In genomic region chr18:44803019-44803650, GRCh38 we compare ENCODE assay signal across 8 cellular contexts.
DNase-seq lines count a peak whose midpoint lies in the region; ATAC-seq and TF ChIP-seq lines count a peak whose summit lies in the region.

No MANE protein-coding gene starts in this region.

- H3K9ac ChIP-seq in SK-N-SH: no peak overlapping the region
- H3K9ac ChIP-seq in smooth muscle cell (ENCODE audit: low read depth): peak overlapping the region; percentile 85

- H4K20me1 ChIP-seq in SK-N-SH (ENCODE audit: insufficient read depth): no peaks in the 10 kb centered on the region
- no peaks in the 10 kb centered on the region for H4K20me1 ChIP-seq in smooth muscle cell (ENCODE audit: low read depth)

- H3K27ac ChIP-seq in SK-N-SH (ENCODE audit: low read depth in 2 of 2, low read length in 1 of 2) (peak overlapping the region in 1 of 2 experiments; percentile 17; a peak in 1 of 4 replicates), right cardiac atrium (ENCODE audit: low read length) (peak overlapping the region; percentile 48), smooth muscle cell (ENCODE audit: low read depth) (peak overlapping the region; percentile 95)

- no peaks in the 10 kb centered on the region for H3F3A ChIP-seq in SK-N-SH (replicated peaks; ENCODE audit: insufficient read depth)
- H3F3A ChIP-seq in smooth muscle cell (ENCODE audit: low read depth): no peaks in the 10 kb centered on the region

- peaks cover 0 to 4% of the 10 kb centered on the region in 2 experiments for H3K36me3 ChIP-seq in SK-N-SH (replicated peaks in 1 of 2; ENCODE audit: control insufficient read depth in 1 of 2, insufficient read depth in 2 of 2, low read length in 1 of 2)
- H3K36me3 ChIP-seq in smooth muscle cell (ENCODE audit: low read depth): no peaks in the 10 kb centered on the region

- H3K4me3 ChIP-seq in SK-N-SH (ENCODE audit: low read depth in 2 of 2, low read length in 1 of 2) (no peak overlapping the region), right cardiac atrium (ENCODE audit: low read length) (no peak overlapping the region), smooth muscle cell (peak overlapping the region; percentile 23)

- TF ChIP-seq CTCF in SK-N-SH (IDR thresholded peaks at IDR 0.05) (no peak), smooth muscle cell (IDR thresholded peaks at IDR 0.05; ENCODE audit: borderline replicate concordance, insufficient read depth, poor library complexity, severe bottlenecking) (no peak), GM10248 (IDR thresholded peaks at IDR 0.05; ENCODE audit: control extremely low read depth, extremely low read depth, low read depth, missing control alignments) (no peak)

- no peaks in the 10 kb centered on the region for H3K9me3 ChIP-seq in SK-N-SH
- no peaks in the 10 kb centered on the region for H3K9me3 ChIP-seq in right cardiac atrium (ENCODE audit: control insufficient read depth, low read length)
- H3K9me3 ChIP-seq in smooth muscle cell (replicated peaks; ENCODE audit: low read depth): no peaks in the 10 kb centered on the region

- no peak overlapping the region for H2AFZ ChIP-seq in SK-N-SH (ENCODE audit: low read depth)
- no peak overlapping the region for H2AFZ ChIP-seq in smooth muscle cell (ENCODE audit: low read depth)

- TF ChIP-seq RAD21 in SK-N-SH (IDR thresholded peaks at IDR 0.05; ENCODE audit: low read length): no peak

- H3K79me2 ChIP-seq in SK-N-SH (ENCODE audit: insufficient read depth) (no peaks in the 10 kb centered on the region), smooth muscle cell (ENCODE audit: low read depth) (peaks cover 15% of the 10 kb centered on the region)

- intact Hi-C loops in right cardiac atrium (cut with DNase I): no loop called here

- H3K4me1 ChIP-seq in SK-N-SH (ENCODE audit: control insufficient read depth in 1 of 2, insufficient read depth in 2 of 2, low read depth in 1 of 2, low read length in 1 of 2): peaks cover 0 to 8% of the 10 kb centered on the region in 2 experiments; a peak in 1 of 4 replicates
- H3K4me1 ChIP-seq in right cardiac atrium (ENCODE audit: control insufficient read depth, insufficient read depth, low read length): no peaks in the 10 kb centered on the region
- H3K4me1 ChIP-seq in smooth muscle cell (ENCODE audit: low read depth): peaks cover 14% of the 10 kb centered on the region

- no peaks in the 10 kb centered on the region for H3K27me3 ChIP-seq in SK-N-SH (ENCODE audit: insufficient read depth)
- no peaks in the 10 kb centered on the region for H3K27me3 ChIP-seq in right cardiac atrium (ENCODE audit: control insufficient read depth, insufficient read depth)
- H3K27me3 ChIP-seq in smooth muscle cell (ENCODE audit: low read depth): no peaks in the 10 kb centered on the region

- DNase-seq in SK-N-SH (no peak), right cardiac atrium (peak in 1 of 3 donors; percentile 47), smooth muscle cell (lab: John Stamatoyannopoulos, UW; ENCODE audit: unreplicated experiment) (no peak), LoVo (ENCODE audit: low spot score) (no peak), GM10248 (ENCODE audit: extremely low spot score) (no peak), NOMO-1 treated with dmso at 0.1 percent for 144 hours (lab: John Stamatoyannopoulos, UW; ENCODE audit: unreplicated experiment) (no peak)

- ATAC-seq in GM21529 (IDR thresholded peaks at IDR 0.05; ENCODE audit: unreplicated experiment): peak; percentile 40
- peak; percentile 86 to 88 for ATAC-seq in right cardiac atrium
- ATAC-seq in GM18517 (IDR thresholded peaks at IDR 0.05; ENCODE audit: unreplicated experiment): no peak

- POLR2A ChIA-PET in SK-N-SH (lab: Yijun Ruan, JAX) (interaction anchor here (0.8 kb wide), 1 partner anchor 59 kb away, joined by 3 read pairs; no protein-coding TSS in a partner anchor), GM10248 (lab: Yijun Ruan, JAX) (no interaction called here)

- TF ChIP-seq EP300 in SK-N-SH (IDR thresholded peaks at IDR 0.05; ENCODE audit: borderline replicate concordance in 1 of 2, low read depth in 1 of 2, low read length in 1 of 2): no peak

- 80% methylated on average over 7 of the region's 7 CpGs for WGBS in SK-N-SH (ENCODE audit: low lambda C conversion rate)
- WGBS in right cardiac atrium: 48% methylated on average over 7 of the region's 7 CpGs
- WGBS in smooth muscle cell (ENCODE audit: low lambda C conversion rate): 2% methylated on average over 7 of the region's 7 CpGs

- CTCF ChIA-PET in SK-N-SH (lab: Yijun Ruan, JAX) (interaction anchor here (1.0 kb wide), 1 partner anchor 18 kb away, joined by 3 read pairs; no protein-coding TSS in a partner anchor), GM10248 (lab: Yijun Ruan, JAX) (interaction anchor here (0.9 to 1.8 kb wide), 9 partner anchors 9 to 111 kb away, joined by 3 to 4 read pairs (median 3); no protein-coding TSS in a partner anchor)

- no peaks in the 10 kb centered on the region for H3K9me2 ChIP-seq in SK-N-SH

- 0 out of 2 replicates have a peak overlapping the region, but pooled peaks have one; percentile 20 for H3K4me2 ChIP-seq in SK-N-SH
- H3K4me2 ChIP-seq in smooth muscle cell: peak overlapping the region; percentile 62

TF ChIP-seq in SK-N-SH, 30 proteins besides CTCF, POLR2A, EP300 and RAD21:
- TF ChIP-seq TCF12 (IDR thresholded peaks at IDR 0.05) (no peak), IRF3 (IDR thresholded peaks at IDR 0.05; ENCODE audit: low read depth, low read length) (no peak), TEAD4 (IDR thresholded peaks at IDR 0.05; ENCODE audit: borderline replicate concordance, insufficient read depth) (no peak), SIN3A (IDR thresholded peaks at IDR 0.05; ENCODE audit: borderline replicate concordance, low read depth, low read length) (no peak), TAF1 (IDR thresholded peaks at IDR 0.05; ENCODE audit: borderline replicate concordance, low read depth, low read length) (no peak), MEF2A (IDR thresholded peaks at IDR 0.05; ENCODE audit: borderline replicate concordance, low read depth) (peak; percentile 52; the same call in 1 of the 2 replicates), FOXJ3 (CRISPR knock-in tag; IDR thresholded peaks at IDR 0.05) (no peak)
- TF ChIP-seq, protein P1, sequence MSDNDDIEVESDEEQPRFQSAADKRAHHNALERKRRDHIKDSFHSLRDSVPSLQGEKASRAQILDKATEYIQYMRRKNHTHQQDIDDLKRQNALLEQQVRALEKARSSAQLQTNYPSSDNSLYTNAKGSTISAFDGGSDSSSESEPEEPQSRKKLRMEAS (IDR thresholded peaks at IDR 0.05; ENCODE audit: low read depth): no peak
